In genomic region chr13:50940509-50940908, GRCh38 we compare ENCODE assay signal across 1 cellular context.
TF ChIP-seq lines count a peak whose summit lies in the region.

No MANE protein-coding gene starts in this region.

TF ChIP-seq in HepG2, 621 proteins besides CTCF, POLR2A, EP300 and RAD21 (continued from another document and continues in another):
- TF ChIP-seq ZNF770 (CRISPR knock-in tag; IDR thresholded peaks at IDR 0.05) (no peak), ZNF766 (CRISPR knock-in tag; IDR thresholded peaks at IDR 0.05; ENCODE audit: borderline replicate concordance) (no peak), FOXA1 (IDR thresholded peaks at IDR 0.05) (peak; percentile 52; the same call in 1 of the 2 replicates), FOXA1 (CRISPR knock-in tag; IDR thresholded peaks at IDR 0.05) (peak; percentile 88), RARA (CRISPR knock-in tag; IDR thresholded peaks at IDR 0.05) (peak; percentile 40; the same call in 1 of the 2 replicates), RNF219 (CRISPR knock-in tag; IDR thresholded peaks at IDR 0.05) (no peak), ZNF225 (CRISPR knock-in tag; IDR thresholded peaks at IDR 0.05) (no peak), ZNF282 (IDR thresholded peaks at IDR 0.05; ENCODE audit: partially characterized antibody) (no peak), ZNF724P (CRISPR knock-in tag; IDR thresholded peaks at IDR 0.05; ENCODE audit: borderline replicate concordance) (no peak), PAXIP1 (CRISPR knock-in tag; conservative IDR thresholded peaks at IDR 0.05) (peak; percentile 42; the same call in 1 of the 2 replicates), MAFG (CRISPR knock-in tag; IDR thresholded peaks at IDR 0.05) (no peak), RORA (CRISPR knock-in tag; IDR thresholded peaks at IDR 0.05) (no peak), WIZ (CRISPR knock-in tag; IDR thresholded peaks at IDR 0.05) (no peak), NCOA5 (CRISPR knock-in tag; IDR thresholded peaks at IDR 0.05) (no peak), ZNF224 (CRISPR knock-in tag; IDR thresholded peaks at IDR 0.05) (no peak), ZMYM4 (CRISPR knock-in tag; IDR thresholded peaks at IDR 0.05) (peak; percentile 40; the same call in 1 of the 2 replicates), ZFP36L2 (CRISPR knock-in tag; IDR thresholded peaks at IDR 0.05) (no peak), ZBTB40 (IDR thresholded peaks at IDR 0.05) (no peak), ZBTB40 (CRISPR knock-in tag; IDR thresholded peaks at IDR 0.05) (no peak), ZNF598 (CRISPR knock-in tag; IDR thresholded peaks at IDR 0.05; ENCODE audit: borderline replicate concordance) (no peak), CENPX (CRISPR knock-in tag; IDR thresholded peaks at IDR 0.05) (no peak), DRAP1 (CRISPR knock-in tag; IDR thresholded peaks at IDR 0.05) (no peak), SSRP1 (CRISPR knock-in tag; IDR thresholded peaks at IDR 0.05) (no peak), ZNF549 (CRISPR knock-in tag; IDR thresholded peaks at IDR 0.05) (no peak), PRMT3 (CRISPR knock-in tag; IDR thresholded peaks at IDR 0.05; ENCODE audit: borderline replicate concordance, low read depth) (no peak), MEF2D (CRISPR knock-in tag; IDR thresholded peaks at IDR 0.05) (no peak), NR2C2 (CRISPR knock-in tag; IDR thresholded peaks at IDR 0.05; ENCODE audit: borderline replicate concordance) (no peak), ZNF18 (CRISPR knock-in tag; IDR thresholded peaks at IDR 0.05; ENCODE audit: insufficient replicate concordance) (no peak), MTA1 (CRISPR knock-in tag; IDR thresholded peaks at IDR 0.05; ENCODE audit: borderline replicate concordance) (no peak), ZNF607 (CRISPR knock-in tag; IDR thresholded peaks at IDR 0.05; ENCODE audit: borderline replicate concordance) (no peak), ZNF44 (CRISPR knock-in tag; IDR thresholded peaks at IDR 0.05) (no peak), SP5 (CRISPR knock-in tag; IDR thresholded peaks at IDR 0.05; ENCODE audit: borderline replicate concordance, low read depth) (peak; percentile 58; the same call in 1 of the 2 replicates), LCORL (IDR thresholded peaks at IDR 0.05) (no peak), LCORL (CRISPR knock-in tag; IDR thresholded peaks at IDR 0.05) (no peak), BHLHE40 (IDR thresholded peaks at IDR 0.05; ENCODE audit: low read length) (no peak), POLR2AphosphoS2 (IDR thresholded peaks at IDR 0.05; ENCODE audit: low read depth, low read length) (no peak), HNF4G (IDR thresholded peaks at IDR 0.05; ENCODE audit: borderline replicate concordance, low read depth, low read length) (no peak), HNF4G (CRISPR knock-in tag; IDR thresholded peaks at IDR 0.05; ENCODE audit: borderline replicate concordance, low read depth) (no peak), ZNF83 (CRISPR knock-in tag; IDR thresholded peaks at IDR 0.05; ENCODE audit: borderline replicate concordance) (no peak), ZNF567 (CRISPR knock-in tag; IDR thresholded peaks at IDR 0.05; ENCODE audit: borderline replicate concordance) (no peak), PHF8 (CRISPR knock-in tag; IDR thresholded peaks at IDR 0.05) (no peak), TFE3 (CRISPR knock-in tag; IDR thresholded peaks at IDR 0.05) (no peak), ZNF777 (CRISPR knock-in tag; IDR thresholded peaks at IDR 0.05) (no peak), NPAS2 (CRISPR knock-in tag; IDR thresholded peaks at IDR 0.05; ENCODE audit: borderline replicate concordance) (no peak), PAWR (CRISPR knock-in tag; IDR thresholded peaks at IDR 0.05; ENCODE audit: borderline replicate concordance) (no peak), MXI1 (IDR thresholded peaks at IDR 0.05; ENCODE audit: borderline replicate concordance, low read depth, low read length) (no peak), ZNF7 (CRISPR knock-in tag; IDR thresholded peaks at IDR 0.05) (no peak), SOX5 (CRISPR knock-in tag; IDR thresholded peaks at IDR 0.05; ENCODE audit: borderline replicate concordance) (peak; percentile 13; the same call in 1 of the 2 replicates), IKZF4 (CRISPR knock-in tag; IDR thresholded peaks at IDR 0.05; ENCODE audit: borderline replicate concordance, low read depth, not compliant biosample characterization) (no peak), FOXA3 (CRISPR knock-in tag; IDR thresholded peaks at IDR 0.05) (peak; percentile 83)
